In the genomic region with DNA sequence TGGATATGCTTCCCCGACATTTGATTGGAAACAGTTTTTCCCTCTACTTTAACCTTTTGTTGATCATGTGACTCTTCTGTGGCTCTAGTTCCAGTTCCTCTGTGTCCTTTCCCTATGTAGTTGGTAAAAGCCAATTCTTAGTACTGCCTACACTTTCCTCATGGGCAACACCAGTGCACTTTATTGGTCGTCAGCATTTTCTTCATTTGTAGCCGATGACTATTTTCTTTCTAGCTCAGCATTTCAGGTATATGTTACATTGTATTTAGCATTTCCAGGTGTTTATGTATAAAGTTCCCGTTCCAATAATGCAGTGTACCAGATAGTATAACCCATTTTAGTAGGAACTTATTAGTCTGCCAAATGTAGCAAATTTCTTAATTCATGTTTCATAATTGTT, we compare ENCODE assay signal across 28 cellular contexts. TPM values are rescaled to one million over a fixed set of nuclear protein-coding genes. Genes with fewer than 3 reads are reported as not detected.
"Had no signal": no experiment of that assay in that cellular context is flagged by ENCODE, and none has a peak within 500 bp of the region (broad histone marks: within the 10 kb centered on the region; RNA-seq: fewer than 3 reads in every experiment).

No MANE protein-coding gene starts in this region.

- H3K9me3 ChIP-seq: ascending aorta, esophagus muscularis mucosa, gastrocnemius medialis had no signal

- H3K4me1 ChIP-seq: ascending aorta, esophagus muscularis mucosa, gastrocnemius medialis had no signal

- DNase-seq: activated CD4-positive, alpha-beta memory T cell treated with anti-CD3 and anti-CD28 coated beads, Interleukin-2, amount 10 ng/mL, durations not matched to agents 7 days and 5 days; activated CD4-positive, alpha-beta T cell treated with anti-CD3 and anti-CD28 coated beads for 1 hour; activated CD4-positive, alpha-beta T cell treated with anti-CD3 and anti-CD28 coated beads for 4 hours; activated CD4-positive, alpha-beta T cell treated with anti-CD3 and anti-CD28 coated beads, Interleukin-2, amount 10 ng/mL, durations not matched to agents 7 days and 5 days; activated CD4-positive, alpha-beta T cell treated with anti-CD3 and anti-CD28 coated beads, Interleukin-2, amount 50 U/mL, for 4 hours; activated CD8-positive, alpha-beta memory T cell treated with anti-CD3 and anti-CD28 coated beads, Interleukin-2, amount 50 U/mL, for 48 hours; activated gamma-delta T cell; activated naive CD4-positive, alpha-beta T cell; activated naive CD4-positive, alpha-beta T cell treated with anti-CD3 and anti-CD28 coated beads, Interleukin-2, amount 10 ng/mL, durations not matched to agents 7 days and 5 days; activated naive CD8-positive, alpha-beta T cell treated with anti-CD3 and anti-CD28 coated beads, Interleukin-2, amount 10 ng/mL, durations not matched to agents 7 days and 5 days; activated T-cell treated with anti-CD3 and anti-CD28 coated beads for 4 hours; activated T-cell treated with anti-CD3 and anti-CD28 coated beads, Interleukin-2, amount 50 U/mL, for 24 hours; activated T-cell treated with anti-CD3 and anti-CD28 coated beads, Interleukin-2, amount 50 U/mL, for 72 hours; brain microvascular endothelial cell; caudate nucleus; cortex of kidney; dermis blood vessel endothelial cell; effector CD4-positive, alpha-beta T cell; effector memory CD8-positive, alpha-beta T cell; erythroblast; foreskin keratinocyte; gastrocnemius medialis; glutamatergic neuron; T-helper 2 cell had no signal

- H3K27ac ChIP-seq: ascending aorta, brain microvascular endothelial cell, esophagus muscularis mucosa, gastrocnemius medialis had no signal

- H3K27me3 ChIP-seq: ascending aorta, brain microvascular endothelial cell, esophagus muscularis mucosa, foreskin keratinocyte, gastrocnemius medialis had no signal

- ATAC-seq: activated naive CD4-positive, alpha-beta T cell treated with anti-CD3 and anti-CD28 coated beads, Interleukin-2, amount 50 U/mL, for 72 hours; activated T-cell treated with anti-CD3 and anti-CD28 coated beads, Interleukin-2, amount 50 U/mL, for 72 hours; effector memory CD8-positive, alpha-beta T cell; foreskin keratinocyte; gastrocnemius medialis had no signal

- FAIRE-seq: colon had no signal

- H3K4me3 ChIP-seq: ascending aorta, esophagus muscularis mucosa, gastrocnemius medialis had no signal

RNA-seq across cellular contexts. Expression of a gene that starts 27.6 kb away (rescaled TPM):
- total RNA-seq: activated naive CD4-positive, alpha-beta T cell treated with anti-CD3 and anti-CD28 coated beads, Interleukin-2, amount 50 U/mL, for 72 hours; ascending aorta; foreskin keratinocyte had no signal
- polyA plus RNA-seq: foreskin keratinocyte had no signal
